1 cellular context compared by ENCODE assay signal in the genomic region with DNA sequence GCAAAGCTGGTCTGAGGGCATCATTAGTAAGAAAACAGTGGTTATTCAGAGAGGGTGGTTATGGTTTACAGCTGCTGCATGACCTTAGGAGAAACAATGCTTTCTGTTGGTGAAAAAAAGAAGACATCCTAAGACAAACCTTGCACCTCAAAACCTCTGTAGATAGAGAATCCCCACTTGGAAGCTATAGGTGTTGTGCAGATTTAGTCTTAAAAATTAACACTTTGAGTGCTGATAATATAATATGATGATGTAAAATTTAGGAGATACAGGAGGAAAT.
TF ChIP-seq lines count a peak whose summit lies in the region.

No MANE protein-coding gene starts in this region.

TF ChIP-seq in SK-N-SH, 30 proteins besides CTCF, POLR2A, EP300 and RAD21 (continued from another document):
- TF ChIP-seq, protein P1, sequence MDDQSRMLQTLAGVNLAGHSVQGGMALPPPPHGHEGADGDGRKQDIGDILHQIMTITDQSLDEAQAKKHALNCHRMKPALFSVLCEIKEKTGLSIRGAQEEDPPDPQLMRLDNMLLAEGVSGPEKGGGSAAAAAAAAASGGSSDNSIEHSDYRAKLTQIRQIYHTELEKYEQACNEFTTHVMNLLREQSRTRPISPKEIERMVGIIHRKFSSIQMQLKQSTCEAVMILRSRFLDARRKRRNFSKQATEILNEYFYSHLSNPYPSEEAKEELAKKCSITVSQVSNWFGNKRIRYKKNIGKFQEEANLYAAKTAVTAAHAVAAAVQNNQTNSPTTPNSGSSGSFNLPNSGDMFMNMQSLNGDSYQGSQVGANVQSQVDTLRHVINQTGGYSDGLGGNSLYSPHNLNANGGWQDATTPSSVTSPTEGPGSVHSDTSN (IDR thresholded peaks at IDR 0.05) = no peak
- no peak for TF ChIP-seq RFX5 (IDR thresholded peaks at IDR 0.05; ENCODE audit: low read length)
- no peak for TF ChIP-seq TEAD4 (IDR thresholded peaks at IDR 0.05; ENCODE audit: borderline replicate concordance, insufficient read depth)
- TF ChIP-seq FOXJ3 (CRISPR knock-in tag; IDR thresholded peaks at IDR 0.05) = no peak
